Comparison of ENCODE assay signal across 11 cellular contexts in genomic region chr10:35165811-35166210, GRCh38.
"Had no signal": no experiment of that assay in that cellular context is flagged by ENCODE, and none has a peak within 500 bp of the region (broad histone marks: within the 10 kb centered on the region; RNA-seq: fewer than 3 reads in every experiment).

No MANE protein-coding gene starts in this region.

- ATAC-seq: GM23338, HCT116 had no signal

- H3K9ac ChIP-seq: GM23248 had no signal

- H3K36me3 ChIP-seq: HAP-1 had no signal

- FAIRE-seq: H1, H54 had no signal

- H3K4me3 ChIP-seq: GM23248, GM23338, HAP-1 had no signal

- H3K4me2 ChIP-seq: GM23338 had no signal

- H3K9me3 ChIP-seq: HAP-1 had no signal

- H3K4me1 ChIP-seq: HAP-1 had no signal

- H3K27ac ChIP-seq: GM23248 had no signal

- H2AFZ ChIP-seq: GM23248, GM23338 had no signal

- DNase-seq: GM23248, GOT3, H7, H9, HCEC 1CT, HFFc6 had no signal
